In genomic region chr14:64946310-64947045, GRCh38 we compare ENCODE assay signal across 19 cellular contexts. TPM values are rescaled to one million over a fixed set of nuclear protein-coding genes. Genes with fewer than 3 reads are reported as not detected.
DNase-seq lines count a peak whose midpoint lies in the region; ATAC-seq and TF ChIP-seq lines count a peak whose summit lies in the region.
"Had no signal": no experiment of that assay in that cellular context is flagged by ENCODE, and none has a peak within 500 bp of the region (broad histone marks: within the 10 kb centered on the region; RNA-seq: fewer than 3 reads in every experiment).

No MANE protein-coding gene starts in this region.

- peaks cover 0 to 38% (median 13%) of the 10 kb centered on the region in 9 donors for H3K4me1 ChIP-seq in heart right ventricle
- H3K4me1 ChIP-seq: BE2C had no signal

- DNase-seq in cardiac septum (ENCODE audit: low spot score), result peak; percentile 57
- DNase-seq in heart right ventricle, result no peak
- DNase-seq in nephron progenitor cell, result no peak
- DNase-seq in NCI-H2107 (lab: John Stamatoyannopoulos, UW), result no peak
- DNase-seq: BE2C; CD4-positive, alpha-beta memory T cell; DMS79 treated with DMSO at 0.1 percent for 48 hours; GOT3; NCI-H1048; NCI-H1436 treated with DMSO at 0.1 percent for 48 hours; NCI-H2029 treated with DMSO at 0.1 percent for 48 hours; NCI-H524 had no signal

- WGBS in heart right ventricle, 2 donors, result 86 to 93% methylated on average over 6 of the region's 6 CpGs

- no peak overlapping the region for H3K4me3 Mint-ChIP-seq in nephron progenitor cell
- H3K4me3 Mint-ChIP-seq: CD4-positive, alpha-beta memory T cell had no signal

- H3K27me3 Mint-ChIP-seq in nephron progenitor cell (ENCODE audit: low read depth, poor library complexity), result peaks cover 5% of the 10 kb centered on the region
- H3K27me3 Mint-ChIP-seq: CD4-positive, alpha-beta memory T cell had no signal

- no peaks in the 10 kb centered on the region for H3K9me3 Mint-ChIP-seq in nephron progenitor cell
- H3K9me3 Mint-ChIP-seq: CD4-positive, alpha-beta memory T cell had no signal

- H3K27ac ChIP-seq in heart right ventricle, result no peak overlapping the region
- H3K27ac ChIP-seq in KOPT-K1 (ENCODE audit: low read depth, low read length, poor library complexity, severe bottlenecking), result peak overlapping the region; percentile 20
- H3K27ac ChIP-seq: KMS-11, SK-N-MC had no signal

- H3K9me3 ChIP-seq in heart right ventricle (no peaks in the 10 kb centered on the region), KOPT-K1 (ENCODE audit: insufficient read depth, low read length, poor library complexity, severe bottlenecking) (no peaks in the 10 kb centered on the region)
- H3K9me3 ChIP-seq: BE2C had no signal

- no peak overlapping the region for H3K4me3 ChIP-seq in heart right ventricle
- H3K4me3 ChIP-seq: SK-N-MC had no signal

- intact Hi-C loops in cardiac septum (cut with DNase I) (no loop called here), heart right ventricle (cut with DNase I) (no loop called here)

- no peak for TF ChIP-seq CTCF in heart right ventricle (IDR thresholded peaks at IDR 0.05)
- TF ChIP-seq CTCF in nephron progenitor cell (IDR thresholded peaks at IDR 0.05), result no peak

- peaks cover 17% of the 10 kb centered on the region for H3K4me1 Mint-ChIP-seq in nephron progenitor cell

- peaks cover 18% of the 10 kb centered on the region for H3K36me3 Mint-ChIP-seq in nephron progenitor cell (ENCODE audit: low read depth)

- ATAC-seq in heart right ventricle (no peak), GM21786 (IDR thresholded peaks at IDR 0.05; ENCODE audit: unreplicated experiment) (no peak), GM21723 (IDR thresholded peaks at IDR 0.05; ENCODE audit: unreplicated experiment) (no peak)
- ATAC-seq: Panc1 had no signal

- H3K36me3 ChIP-seq in heart right ventricle (peaks cover 0 to 76% (median 5%) of the 10 kb centered on the region in 9 donors), KOPT-K1 (ENCODE audit: insufficient read depth, low read length) (peaks cover 88% of the 10 kb centered on the region)
- H3K36me3 ChIP-seq: BE2C had no signal

- peak overlapping the region; percentile 89 for H3K27ac Mint-ChIP-seq in nephron progenitor cell

- H3K27me3 ChIP-seq in heart right ventricle, result no peaks in the 10 kb centered on the region
- H3K27me3 ChIP-seq: BE2C had no signal

RNA-seq across cellular contexts. Expression of gene GPX2, which starts 3.9 kb away (rescaled TPM):
- not detected for total RNA-seq in cardiac septum
- not detected for total RNA-seq in heart right ventricle
- polyA plus RNA-seq in heart right ventricle, result not detected
- total RNA-seq: CD4-positive, alpha-beta memory T cell; MCF 10A had no signal
- polyA plus RNA-seq: CD4-positive, alpha-beta memory T cell had no signal

RNA-seq across cellular contexts. Expression of gene RAB15, which starts 25.7 kb away (rescaled TPM):
- 60.8 TPM for total RNA-seq in cardiac septum
- 10 to 100 TPM; 11.2 to 94.3 (median 31.6) TPM for total RNA-seq in heart right ventricle
- polyA plus RNA-seq in heart right ventricle, result 10 to 100 TPM in 1 of 2 donors, 1 to 10 TPM in 1; 8.2 to 35.7 TPM

RNA-seq across cellular contexts. Expression of gene CHURC1, which starts 32.2 kb away (rescaled TPM):
- 82.6 TPM for total RNA-seq in cardiac septum
- 10 to 100 TPM; 59.2 to 98.8 (median 76.3) TPM for total RNA-seq in heart right ventricle
- polyA plus RNA-seq in heart right ventricle, result 10 to 100 TPM; 46.2 to 49.4 TPM

RNA-seq across cellular contexts. Expression of gene FNTB, which starts 40.2 kb away (rescaled TPM):
- total RNA-seq in cardiac septum, result 18.7 TPM
- total RNA-seq in heart right ventricle, result 10 to 100 TPM; 14.6 to 20.8 (median 16.9) TPM
- 10 to 100 TPM; 14.6 to 16.2 TPM for polyA plus RNA-seq in heart right ventricle
